Comparison of ENCODE assay signal across 11 cellular contexts in the genomic region with DNA sequence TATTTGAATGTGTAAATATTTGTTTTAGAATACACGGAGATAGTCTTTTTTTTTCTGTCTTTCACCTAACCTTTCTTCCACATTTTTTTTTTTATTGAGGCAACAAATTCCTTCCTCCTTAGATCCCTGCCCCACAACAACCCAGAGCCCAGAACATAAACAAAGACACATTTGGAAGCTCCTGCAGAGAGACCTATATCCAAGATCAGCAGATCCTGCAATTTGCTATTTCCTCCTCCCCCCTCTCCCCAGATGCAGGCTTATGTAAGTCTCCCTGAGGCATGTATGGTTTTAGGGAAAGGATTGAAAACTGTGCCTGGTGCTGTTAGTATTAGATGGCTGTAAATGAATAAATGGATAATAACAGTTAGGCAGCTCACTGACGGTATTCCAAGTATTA.
A peak's percentile ranks its signal among the peaks of the same experiment; 100 is the strongest.
DNase-seq lines count a peak whose midpoint lies in the region; ATAC-seq and TF ChIP-seq lines count a peak whose summit lies in the region.
"Had no signal": no experiment of that assay in that cellular context is flagged by ENCODE, and none has a peak within 500 bp of the region (broad histone marks: within the 10 kb centered on the region; RNA-seq: fewer than 3 reads in every experiment).

No MANE protein-coding gene starts in this region.

- no peak overlapping the region for H3K56ac ChIP-seq in IMR-90 (ENCODE audit: extremely low read depth, insufficient read depth, low read length)

- CTCF ChIA-PET in AG04449 (lab: Yijun Ruan, JAX), result interaction anchor here (1.9 kb wide), 1 partner anchor 613 kb away, joined by 8 read pairs; no protein-coding TSS in a partner anchor
- CTCF ChIA-PET in IMR-90 (lab: Yijun Ruan, JAX), result interaction anchor here (0.8 kb wide), 1 partner anchor 613 kb away, joined by 3 read pairs; no protein-coding TSS in a partner anchor
- CTCF ChIA-PET in MCF 10A (lab: Yijun Ruan, JAX), result interaction anchor here (1.0 to 1.5 kb wide), 2 partner anchors 8 to 10 kb away, joined by 3 read pairs; no protein-coding TSS in a partner anchor
- CTCF ChIA-PET in CD4-positive, alpha-beta memory T cell (lab: Charles Lee; ENCODE audit: partially characterized antibody), result no interaction called here

- dilution Hi-C loops in IMR-90 (cut with HindIII; ENCODE audit: low sequenced_read_pairs, unreplicated experiment), result no loop called here

- H3K27me3 ChIP-seq in IMR-90 (ENCODE audit: control insufficient read depth, insufficient read depth, low read length), result no peaks in the 10 kb centered on the region
- no peaks in the 10 kb centered on the region for H3K27me3 ChIP-seq in MM.1S (replicated peaks; ENCODE audit: insufficient read depth, low read length)
- H3K27me3 ChIP-seq in CD4-positive, alpha-beta memory T cell (ENCODE audit: insufficient read depth, low read length), result no peaks in the 10 kb centered on the region

- H3K4me3 ChIP-seq in AG04449 (ENCODE audit: low read depth, low read length) (no peak overlapping the region), IMR-90 (ENCODE audit: insufficient read depth, low read depth, low read length) (no peak overlapping the region), mesodermal cell (ENCODE audit: extremely low read depth, insufficient read depth, low read length, poor library complexity, severe bottlenecking) (no peak overlapping the region), MM.1S (ENCODE audit: low read length) (no peak overlapping the region)
- H3K4me3 ChIP-seq in CD4-positive, alpha-beta memory T cell (ENCODE audit: low read length in 2 of 2), result no peak overlapping the region

- no peak overlapping the region for H3K4me3 Mint-ChIP-seq in MCF 10A (ENCODE audit: unreplicated experiment)
- peak overlapping the region in 1 of 8 donors; percentile 17 for H3K4me3 Mint-ChIP-seq in CD4-positive, alpha-beta memory T cell
- H3K4me3 Mint-ChIP-seq: activated T-cell treated with anti-CD3 and anti-CD28 coated beads, Interleukin-2, amount 50 U/mL, for 72 hours; CD4-positive, CD25-positive, alpha-beta regulatory T cell had no signal

- no peaks in the 10 kb centered on the region for H3K36me3 Mint-ChIP-seq in MCF 10A (ENCODE audit: insufficient read depth, unreplicated experiment)
- H3K36me3 Mint-ChIP-seq in CD4-positive, alpha-beta memory T cell, result no peaks in the 10 kb centered on the region
- H3K36me3 Mint-ChIP-seq: CD4-positive, CD25-positive, alpha-beta regulatory T cell had no signal

- peak; percentile 43; the same call in 1 of the 2 replicates for ATAC-seq in IMR-90 (ENCODE audit: low read depth)
- ATAC-seq: activated T-cell treated with anti-CD3 and anti-CD28 coated beads, Interleukin-2, amount 50 U/mL, for 72 hours had no signal

- WGBS in IMR-90 (ENCODE audit: extremely low coverage in 2 of 2, insufficient read length in 1 of 2), 2 experiments, result no CpG with 5 or more reads among the region's 2 CpGs
- WGBS in mesodermal cell (ENCODE audit: insufficient coverage in 2 of 2), 2 experiments, result 29 to 33% methylated on average over 1 of the region's 2 CpGs

- TF ChIP-seq CTCF in AG04449 (IDR thresholded peaks at IDR 0.05; ENCODE audit: insufficient read depth, low read length, missing control alignments) (no peak), IMR-90 (conservative IDR thresholded peaks at IDR 0.05; ENCODE audit: low read depth, low read length) (no peak), MCF 10A (IDR thresholded peaks at IDR 0.05; ENCODE audit: unreplicated experiment) (no peak), MM.1S (IDR thresholded peaks at IDR 0.05; ENCODE audit: low read length) (no peak)

- H3K9me1 ChIP-seq in IMR-90 (ENCODE audit: insufficient read depth, low read length), result no peaks in the 10 kb centered on the region; the same call in 1 of the 2 replicates

- no peak overlapping the region for H3K18ac ChIP-seq in IMR-90 (ENCODE audit: low read depth, low read length)

- peak overlapping the region; percentile 92 for H2BK5ac ChIP-seq in IMR-90 (ENCODE audit: low read depth, low read length, poor library complexity, severe bottlenecking)

- H3K4me1 Mint-ChIP-seq in MCF 10A (ENCODE audit: insufficient read depth, unreplicated experiment), result peaks cover 61% of the 10 kb centered on the region
- peaks cover 5 to 10% (median 8%) of the 10 kb centered on the region in 4 donors for H3K4me1 Mint-ChIP-seq in CD4-positive, alpha-beta memory T cell
- H3K4me1 Mint-ChIP-seq: CD4-positive, CD25-positive, alpha-beta regulatory T cell had no signal

- POLR2A ChIA-PET in AG04449 (lab: Yijun Ruan, JAX), result interaction anchor here (0.7 to 3.4 kb wide), 2 partner anchors 62 to 608 kb away, joined by 3 to 18 read pairs; a partner anchor contains a TSS
- POLR2A ChIA-PET in IMR-90 (lab: Charles Lee; ENCODE audit: unreplicated experiment), result interaction anchor here (0.6 to 0.7 kb wide), 2 partner anchors 291 to 1828 kb away, joined by 7 read pairs; no protein-coding TSS in a partner anchor
- POLR2A ChIA-PET in MCF 10A (lab: Yijun Ruan, JAX), result interaction anchor here (0.6 to 5.1 kb wide), 6 partner anchors 35 to 613 kb away, joined by 3 to 41 read pairs (median 4); a partner anchor contains a TSS
- POLR2A ChIA-PET in CD4-positive, alpha-beta memory T cell (lab: Charles Lee; ENCODE audit: partially characterized antibody), result no interaction called here

- peak overlapping the region; percentile 60; the same call in 1 of the 2 replicates for H3K27ac ChIP-seq in IMR-90 (ENCODE audit: insufficient read depth, low read length)
- peak overlapping the region; percentile 92 for H3K27ac ChIP-seq in mesodermal cell (ENCODE audit: low read depth, low read length, severe bottlenecking)
- no peak overlapping the region for H3K27ac ChIP-seq in MM.1S (ENCODE audit: low read length)
- H3K27ac ChIP-seq in CD4-positive, alpha-beta memory T cell (ENCODE audit: low read depth, low read length), result no peak overlapping the region

- intact Hi-C loops in IMR-90 (cut with micrococcal nuclease), result loop anchor here (5.0 kb wide), 1 partner anchor 220 kb away; no protein-coding TSS in a partner anchor
- intact Hi-C loops in MCF 10A (cut with micrococcal nuclease), result loop anchor here (5.0 kb wide), 1 partner anchor 60 kb away; no protein-coding TSS in a partner anchor
- intact Hi-C loops in CD4-positive, alpha-beta memory T cell (cut with micrococcal nuclease), result no loop called here

- peak overlapping the region; percentile 17 for H2AK9ac ChIP-seq in IMR-90 (replicated peaks; ENCODE audit: low read depth, low read length, poor library complexity)

- H4K5ac ChIP-seq in IMR-90 (ENCODE audit: low read depth, low read length), result no peak overlapping the region

- in situ Hi-C loops in IMR-90 (cut with MboI; ENCODE audit: low sequenced_read_pairs), result no loop called here

- peak overlapping the region; percentile 60 for H2BK120ac ChIP-seq in IMR-90 (ENCODE audit: low read depth, low read length)

- TF ChIP-seq POLR2A in IMR-90 (IDR thresholded peaks at IDR 0.05; ENCODE audit: low read depth, low read length), result no peak

- peak overlapping the region in 1 of 2 experiments; percentile 15; a peak in 2 of 4 replicates for H4K8ac ChIP-seq in IMR-90 (ENCODE audit: low read depth in 2 of 2, low read length in 2 of 2)

- peaks cover 6% of the 10 kb centered on the region for H3K9me3 Mint-ChIP-seq in MCF 10A (ENCODE audit: unreplicated experiment)
- H3K9me3 Mint-ChIP-seq in CD4-positive, alpha-beta memory T cell, result no peaks in the 10 kb centered on the region
- H3K9me3 Mint-ChIP-seq: activated T-cell treated with anti-CD3 and anti-CD28 coated beads, Interleukin-2, amount 50 U/mL, for 72 hours had no signal

- H3K4me2 ChIP-seq in IMR-90 (ENCODE audit: low read depth, low read length), result peak overlapping the region; percentile 6
- no peak overlapping the region for H3K4me2 ChIP-seq in MM.1S (ENCODE audit: low read depth, low read length)

- H2BK20ac ChIP-seq in IMR-90 (ENCODE audit: low read depth, low read length), result peak overlapping the region; percentile 27; the same call in 1 of the 2 replicates

- no peaks in the 10 kb centered on the region for H3K79me1 ChIP-seq in IMR-90 (ENCODE audit: low read depth in 1 of 2, low read length in 2 of 2)

- no peaks in the 10 kb centered on the region for H3K27me3 Mint-ChIP-seq in MCF 10A (ENCODE audit: insufficient read depth, unreplicated experiment)
- H3K27me3 Mint-ChIP-seq in CD4-positive, alpha-beta memory T cell, result peaks cover under 1 to 2% of the 10 kb centered on the region in 2 donors

- no peaks in the 10 kb centered on the region for H3K79me2 ChIP-seq in MM.1S (ENCODE audit: low read length)

- H3K4ac ChIP-seq in IMR-90 (ENCODE audit: low read depth, low read length), result peak overlapping the region; percentile 15; the same call in 1 of the 2 replicates

- no TSS peak for BruUV-seq in IMR-90 (replicated peaks; lab: Mats Ljungman, UMichigan)
- BruUV-seq in MCF 10A (replicated peaks; lab: Mats Ljungman, UMichigan), result no TSS peak

- H3K23ac ChIP-seq in IMR-90 (ENCODE audit: low read depth, low read length), result no peak overlapping the region

- no peak overlapping the region for H2AK5ac ChIP-seq in IMR-90 (ENCODE audit: low read depth, low read length)

- DNase-seq in AG04449 (ENCODE audit: low read depth, low spot score), result peak; percentile 78
- DNase-seq in IMR-90, result peak; percentile 74
- DNase-seq in MCF 10A (ENCODE audit: unreplicated experiment), result peak; percentile 34
- DNase-seq in NCI-H187 treated with DMSO at 0.1 percent for 48 hours (lab: John Stamatoyannopoulos, UW), result no peak
- DNase-seq in MM.1S, result no peak
- no peak for DNase-seq in CD4-positive, alpha-beta memory T cell
- no peak for DNase-seq in HuH-7.5 (ENCODE audit: low spot score)
- DNase-seq: activated T-cell treated with anti-CD3 and anti-CD28 coated beads, Interleukin-2, amount 50 U/mL, for 72 hours; CD4-positive, CD25-positive, alpha-beta regulatory T cell; stimulated activated CD4-positive, alpha-beta T cell treated with anti-CD3 and anti-CD28 coated beads, Interleukin-1b, Interleukin-23, amount 100 ng/mL, for 48 hours had no signal

- peak overlapping the region; percentile 25; the same call in 1 of the 3 replicates for H2BK15ac ChIP-seq in IMR-90 (ENCODE audit: low read depth, low read length)

- H3K36me3 ChIP-seq in IMR-90 (ENCODE audit: control insufficient read depth, insufficient read depth, low read length) (no peaks in the 10 kb centered on the region), mesodermal cell (ENCODE audit: control insufficient read depth, insufficient read depth, low read length) (no peaks in the 10 kb centered on the region), MM.1S (replicated peaks; ENCODE audit: insufficient read depth, low read length) (no peaks in the 10 kb centered on the region)
- H3K36me3 ChIP-seq in CD4-positive, alpha-beta memory T cell (ENCODE audit: insufficient read depth, low read length), result no peaks in the 10 kb centered on the region

- H3K14ac ChIP-seq in IMR-90 (replicated peaks; ENCODE audit: low read depth, low read length), result no peak overlapping the region

- H3K9me3 ChIP-seq in IMR-90 (ENCODE audit: control insufficient read depth, insufficient read depth, low read length), result no peaks in the 10 kb centered on the region
- no peaks in the 10 kb centered on the region for H3K9me3 ChIP-seq in mesodermal cell (ENCODE audit: control insufficient read depth, low read length)
- no peaks in the 10 kb centered on the region for H3K9me3 ChIP-seq in MM.1S (replicated peaks; ENCODE audit: insufficient read depth, low read length)
- no peaks in the 10 kb centered on the region for H3K9me3 ChIP-seq in CD4-positive, alpha-beta memory T cell (ENCODE audit: control insufficient read depth in 1 of 2, low read length in 2 of 2)

- peak overlapping the region; percentile 48 for H2AFZ ChIP-seq in IMR-90 (replicated peaks; ENCODE audit: low read length, poor library complexity)
- H2AFZ ChIP-seq in MM.1S (ENCODE audit: low read length), result no peak overlapping the region

- H4K20me1 ChIP-seq in IMR-90 (ENCODE audit: insufficient read depth, low read length), result no peaks in the 10 kb centered on the region
- no peaks in the 10 kb centered on the region for H4K20me1 ChIP-seq in MM.1S (ENCODE audit: insufficient read depth, low read length)

- peak overlapping the region; percentile 98 for H3K27ac Mint-ChIP-seq in MCF 10A (ENCODE audit: low read depth, unreplicated experiment)
- H3K27ac Mint-ChIP-seq in CD4-positive, alpha-beta memory T cell, result no peak overlapping the region
- H3K27ac Mint-ChIP-seq: activated T-cell treated with anti-CD3 and anti-CD28 coated beads, Interleukin-2, amount 50 U/mL, for 72 hours; CD4-positive, CD25-positive, alpha-beta regulatory T cell had no signal

- H3K4me1 ChIP-seq in IMR-90 (ENCODE audit: control insufficient read depth, insufficient read depth, low read length) (peaks cover 26% of the 10 kb centered on the region), mesodermal cell (ENCODE audit: control insufficient read depth, insufficient read depth, low read length, poor library complexity, severe bottlenecking) (peaks cover 61% of the 10 kb centered on the region), MM.1S (ENCODE audit: low read length) (no peaks in the 10 kb centered on the region)
- H3K4me1 ChIP-seq in CD4-positive, alpha-beta memory T cell (ENCODE audit: insufficient read depth, low read length), result no peaks in the 10 kb centered on the region

- no peak for TF ChIP-seq RAD21 in IMR-90 (IDR thresholded peaks at IDR 0.05; ENCODE audit: low read length)

- H4K91ac ChIP-seq in IMR-90 (ENCODE audit: insufficient read depth, low read depth, low read length), result 0 out of 2 replicates have a peak overlapping the region, but pooled peaks have one; percentile 12

- no peaks in the 10 kb centered on the region for H3K9me2 ChIP-seq in MM.1S (replicated peaks; ENCODE audit: insufficient read depth, low read length)

- H3K9ac ChIP-seq in IMR-90 (ENCODE audit: low read depth, low read length) (no peak overlapping the region), MM.1S (ENCODE audit: low read length) (no peak overlapping the region)

- H3F3A ChIP-seq in MM.1S (ENCODE audit: insufficient read depth, low read length), result no peaks in the 10 kb centered on the region

Comparison
In these comparisons a context has a peak if more than half of its experiments do, and no peak if none do; other contexts are left out.
1. DNase-seq: peak in AG04449 (single experiment), IMR-90 (single experiment) and MCF 10A (single experiment); none in NCI-H187 treated with DMSO at 0.1 percent for 48 hours (single experiment), MM.1S (single experiment), CD4-positive, alpha-beta memory T cell (0 of 5) and HuH-7.5 (single experiment).
2. H3K27ac ChIP-seq: peak in IMR-90 (single experiment) and mesodermal cell (single experiment); none in MM.1S (single experiment) and CD4-positive, alpha-beta memory T cell (single experiment).